ENCODE assay signal across 8 cellular contexts in genomic region chr7:877312-878232, GRCh38. TPM values are rescaled to one million over a fixed set of nuclear protein-coding genes. Genes with fewer than 3 reads are reported as not detected.
DNase-seq lines count a peak whose midpoint lies in the region; ATAC-seq and TF ChIP-seq lines count a peak whose summit lies in the region.

No MANE protein-coding gene starts in this region.

- H3K4me3 ChIP-seq in colonic mucosa, result peak overlapping the region; percentile 69
- H3K4me3 ChIP-seq in muscle layer of duodenum (ENCODE audit: low read depth in 1 of 2, low read length in 2 of 2), result peak overlapping the region; percentile 69 to 93

- H3K36me3 ChIP-seq in colonic mucosa (no peaks in the 10 kb centered on the region), muscle layer of duodenum (ENCODE audit: control insufficient read depth in 1 of 2, insufficient read depth in 2 of 2, low read length in 2 of 2) (no peaks in the 10 kb centered on the region)

- in situ Hi-C loops in GM13977 (cut with MboI; ENCODE audit: low pct_unique_long_range_greater_than_20kb, low sequenced_read_pairs, unreplicated experiment), result no loop called here

- POLR2A ChIA-PET in GM10248 (lab: Yijun Ruan, JAX), result no interaction called here

- H3K27me3 ChIP-seq in colonic mucosa, result no peaks in the 10 kb centered on the region
- no peaks in the 10 kb centered on the region for H3K27me3 ChIP-seq in muscle layer of duodenum (ENCODE audit: low read depth, low read length)

- no peak for TF ChIP-seq CTCF in colonic mucosa (IDR thresholded peaks at IDR 0.05)
- TF ChIP-seq CTCF in GM10248 (IDR thresholded peaks at IDR 0.05; ENCODE audit: control extremely low read depth, extremely low read depth, low read depth, missing control alignments), result no peak
- TF ChIP-seq CTCF in GM13977 (IDR thresholded peaks at IDR 0.05; ENCODE audit: extremely low read depth, insufficient read depth, missing control alignments), result no peak

- CTCF ChIA-PET in GM10248 (lab: Yijun Ruan, JAX), result no interaction called here

- no peaks in the 10 kb centered on the region for H3K9me3 ChIP-seq in colonic mucosa
- no peaks in the 10 kb centered on the region for H3K9me3 ChIP-seq in muscle layer of duodenum (ENCODE audit: control insufficient read depth in 1 of 2, low read length in 2 of 2)

- peaks cover 13% of the 10 kb centered on the region for H3K4me1 ChIP-seq in colonic mucosa
- H3K4me1 ChIP-seq in muscle layer of duodenum (ENCODE audit: control insufficient read depth in 1 of 2, insufficient read depth in 2 of 2, low read length in 2 of 2), result peaks cover 7 to 52% of the 10 kb centered on the region in 2 donors

- H3K9ac ChIP-seq in colonic mucosa (ENCODE audit: low read depth in 2 of 2, low read length in 2 of 2), result peak overlapping the region; percentile 88 to 89

- intact Hi-C loops in colonic mucosa (cut with DNase I), result loop anchor here (10.0 kb wide), 2 partner anchors 353 to 553 kb away; no protein-coding TSS in a partner anchor

- no peak for ATAC-seq in GM19467 (IDR thresholded peaks at IDR 0.05; ENCODE audit: unreplicated experiment)

- peak overlapping the region; percentile 70 for H3K27ac ChIP-seq in colonic mucosa
- H3K27ac ChIP-seq in muscle layer of duodenum (ENCODE audit: low read length), result no peak overlapping the region

- DNase-seq in ELR (ENCODE audit: low read depth) (peak; percentile 27), NCI-H2107 (lab: John Stamatoyannopoulos, UW) (peak; percentile 51), colonic mucosa (peak; percentile 46), GM10248 (ENCODE audit: extremely low spot score) (no peak), GM13977 (ENCODE audit: low spot score) (no peak)
- DNase-seq in activated CD4-positive, CD25-positive, alpha-beta regulatory T cell treated with anti-CD3 and anti-CD28 coated beads, Interleukin-2, amount 50 U/mL, for 72 hours, result no peak

RNA-seq across cellular contexts. Expression of gene GET4, which starts 1.2 kb away (rescaled TPM):
- 10 to 100 TPM; 33.0 to 35.9 TPM for total RNA-seq in colonic mucosa

RNA-seq across cellular contexts. Expression of gene SUN1, which starts 45.3 kb away (rescaled TPM):
- total RNA-seq in colonic mucosa, result 100 to 1,000 TPM; 122 to 158 TPM

Comparison
In these comparisons a context has a peak if more than half of its experiments do, and no peak if none do; other contexts are left out.
1. DNase-seq: peak in ELR (single experiment), NCI-H2107 (single experiment) and colonic mucosa (single experiment); none in GM10248 (single experiment), GM13977 (single experiment) and activated CD4-positive, CD25-positive, alpha-beta regulatory T cell treated with anti-CD3 and anti-CD28 coated beads, Interleukin-2, amount 50 U/mL, for 72 hours (single experiment).